In genomic region chr17:73410586-73411329, GRCh38 we compare ENCODE assay signal across 27 cellular contexts.
A peak's percentile ranks its signal among the peaks of the same experiment; 100 is the strongest.
DNase-seq lines count a peak whose midpoint lies in the region; ATAC-seq and TF ChIP-seq lines count a peak whose summit lies in the region.
"Had no signal": no experiment of that assay in that cellular context is flagged by ENCODE, and none has a peak within 500 bp of the region (broad histone marks: within the 10 kb centered on the region; RNA-seq: fewer than 3 reads in every experiment).

No MANE protein-coding gene starts in this region.

- in situ Hi-C loops in gastrocnemius medialis (cut with MboI; ENCODE audit: low sequenced_read_pairs in 4 of 4) = no loop called here

- H3K27me3 Mint-ChIP-seq in T-helper 17 cell (peaks cover 9% of the 10 kb centered on the region), neural crest cell (ENCODE audit: low read depth) (no peaks in the 10 kb centered on the region)
- peaks cover 0 to 7% of the 10 kb centered on the region in 2 donors for H3K27me3 Mint-ChIP-seq in natural killer cell treated with Interleukin-12 subunit alpha and Interleukin-12 subunit beta and Interleukin-15 and Interleukin-18, amount 100 ng/mL, for 72 hours
- H3K27me3 Mint-ChIP-seq: activated B cell treated with CpG ODN at 0.5 μM for 24 hours; activated naive CD4-positive, alpha-beta T cell treated with anti-CD3 and anti-CD28 coated beads, Interleukin-2, amount 10 ng/mL, durations not matched to agents 7 days and 5 days had no signal

- H3K4me3 ChIP-seq in right cardiac atrium (ENCODE audit: low read length) = no peak overlapping the region
- no peak overlapping the region for H3K4me3 ChIP-seq in gastrocnemius medialis
- H3K4me3 ChIP-seq: BLaER1 treated with 17β-estradiol and CSF1 and Interleukin-3, amounts not matched to agents 10 nM and 100 nM; colonic mucosa; esophagus squamous epithelium; SK-N-MC had no signal

- H3K9me3 ChIP-seq in T-helper 17 cell (ENCODE audit: control insufficient read depth, low read length, poor library complexity, severe bottlenecking) (no peaks in the 10 kb centered on the region), right cardiac atrium (ENCODE audit: control insufficient read depth, low read length) (no peaks in the 10 kb centered on the region), gastrocnemius medialis (no peaks in the 10 kb centered on the region)
- H3K9me3 ChIP-seq: BLaER1 treated with 17β-estradiol and CSF1 and Interleukin-3, amounts not matched to agents 10 nM and 100 nM; Caco-2; colonic mucosa; esophagus squamous epithelium had no signal

- H3K36me3 ChIP-seq in gastrocnemius medialis = no peaks in the 10 kb centered on the region
- H3K36me3 ChIP-seq: colonic mucosa, esophagus squamous epithelium had no signal

- no peak for DNase-seq in T-helper 17 cell
- peak in 1 of 3 donors; percentile 48 for DNase-seq in right cardiac atrium
- peak; percentile 42 for DNase-seq in neural crest cell (ENCODE audit: low read depth, low spot score)
- DNase-seq in gastrocnemius medialis = no peak
- no peak for DNase-seq in SKM-1 (lab: John Stamatoyannopoulos, UW; ENCODE audit: unreplicated experiment)
- no peak for DNase-seq in UCSD-AML1 (lab: John Stamatoyannopoulos, UW; ENCODE audit: unreplicated experiment)
- DNase-seq in natural killer cell treated with Interleukin-12 subunit alpha and Interleukin-12 subunit beta and Interleukin-15 and Interleukin-18, amount 100 ng/mL, for 72 hours (ENCODE audit: low spot score) = no peak
- DNase-seq: ACHN; activated B cell treated with CpG ODN at 0.5 μM for 24 hours; activated CD4-positive, alpha-beta T cell treated with anti-CD3 and anti-CD28 coated beads, Interleukin-2, amount 50 U/mL, for 4 hours; activated naive CD4-positive, alpha-beta T cell treated with anti-CD3 and anti-CD28 coated beads, Interleukin-2, amount 10 ng/mL, durations not matched to agents 7 days and 5 days; amniotic stem cell; Caco-2; colonic mucosa; DND-41; esophagus squamous epithelium; islet precursor cell; mammary epithelial cell; NCI-H1694 treated with DMSO at 0.1 percent for 48 hours; NCI-H526; stimulated activated CD4-positive, alpha-beta T cell treated with anti-CD3 and anti-CD28 coated beads, Interleukin-2, amount 100 ng/mL, for 24 hours; substantia nigra; T-helper 9 cell had no signal

- intact Hi-C loops in right cardiac atrium (cut with DNase I) (no loop called here), gastrocnemius medialis (cut with DNase I; ENCODE audit: low total_unique reads) (no loop called here)

- H3K27me3 ChIP-seq in right cardiac atrium (ENCODE audit: control insufficient read depth, insufficient read depth) (no peaks in the 10 kb centered on the region), gastrocnemius medialis (no peaks in the 10 kb centered on the region)
- H3K27me3 ChIP-seq: BLaER1 treated with 17β-estradiol and CSF1 and Interleukin-3, amounts not matched to agents 10 nM and 100 nM; colonic mucosa; esophagus squamous epithelium had no signal

- H3K9me3 Mint-ChIP-seq in neural crest cell = no peaks in the 10 kb centered on the region
- H3K9me3 Mint-ChIP-seq in natural killer cell treated with Interleukin-12 subunit alpha and Interleukin-12 subunit beta and Interleukin-15 and Interleukin-18, amount 100 ng/mL, for 72 hours = no peaks in the 10 kb centered on the region
- H3K9me3 Mint-ChIP-seq: activated B cell treated with CpG ODN at 0.5 μM for 24 hours; activated naive CD4-positive, alpha-beta T cell treated with anti-CD3 and anti-CD28 coated beads, Interleukin-2, amount 10 ng/mL, durations not matched to agents 7 days and 5 days; activated T-helper 1 cell treated with anti-CD3 and anti-CD28 coated beads, Interleukin-12 subunit alpha, Interleukin-12 subunit beta, Interleukin-2, Interleukin-4 antibody, amounts not matched to agents 30 ng/mL and 10 ng/mL and 1 ng/mL, durations not matched to agents 14 hours and 24 hours and 36 hours had no signal

- no peak for TF ChIP-seq POLR2A in gastrocnemius medialis (IDR thresholded peaks at IDR 0.05)

- peaks cover 3% of the 10 kb centered on the region for H3K4me1 ChIP-seq in right cardiac atrium (ENCODE audit: control insufficient read depth, insufficient read depth, low read length)
- H3K4me1 ChIP-seq in gastrocnemius medialis = no peaks in the 10 kb centered on the region
- H3K4me1 ChIP-seq: Caco-2, colonic mucosa, esophagus squamous epithelium had no signal

- TF ChIP-seq CTCF in neural crest cell (conservative IDR thresholded peaks at IDR 0.05) (no peak), gastrocnemius medialis (IDR thresholded peaks at IDR 0.05 in 4 of 5, conservative IDR thresholded peaks at IDR 0.05 in 1 of 5) (no peak)

- no peaks in the 10 kb centered on the region for H3K4me1 Mint-ChIP-seq in T-helper 17 cell
- peaks cover 40% of the 10 kb centered on the region for H3K4me1 Mint-ChIP-seq in neural crest cell
- no peaks in the 10 kb centered on the region for H3K4me1 Mint-ChIP-seq in natural killer cell treated with Interleukin-12 subunit alpha and Interleukin-12 subunit beta and Interleukin-15 and Interleukin-18, amount 100 ng/mL, for 72 hours (ENCODE audit: low read depth in 2 of 2)
- H3K4me1 Mint-ChIP-seq: activated B cell treated with CpG ODN at 0.5 μM for 24 hours; activated naive CD4-positive, alpha-beta T cell treated with anti-CD3 and anti-CD28 coated beads, Interleukin-2, amount 10 ng/mL, durations not matched to agents 7 days and 5 days had no signal

- no peak overlapping the region for H3K4me3 Mint-ChIP-seq in T-helper 17 cell
- peak overlapping the region; percentile 57 for H3K4me3 Mint-ChIP-seq in neural crest cell
- H3K4me3 Mint-ChIP-seq in natural killer cell treated with Interleukin-12 subunit alpha and Interleukin-12 subunit beta and Interleukin-15 and Interleukin-18, amount 100 ng/mL, for 72 hours = no peak overlapping the region
- H3K4me3 Mint-ChIP-seq: activated B cell treated with CpG ODN at 0.5 μM for 24 hours; activated naive CD4-positive, alpha-beta T cell treated with anti-CD3 and anti-CD28 coated beads, Interleukin-2, amount 10 ng/mL, durations not matched to agents 7 days and 5 days; activated T-helper 1 cell treated with anti-CD3 and anti-CD28 coated beads, Interleukin-12 subunit alpha, Interleukin-12 subunit beta, Interleukin-2, Interleukin-4 antibody, amounts not matched to agents 30 ng/mL and 10 ng/mL and 1 ng/mL, durations not matched to agents 14 hours and 24 hours and 36 hours had no signal

- H3K36me3 Mint-ChIP-seq in T-helper 17 cell (ENCODE audit: low read depth) (no peaks in the 10 kb centered on the region), neural crest cell (ENCODE audit: low read depth) (peaks cover 20% of the 10 kb centered on the region)
- no peaks in the 10 kb centered on the region for H3K36me3 Mint-ChIP-seq in natural killer cell treated with Interleukin-12 subunit alpha and Interleukin-12 subunit beta and Interleukin-15 and Interleukin-18, amount 100 ng/mL, for 72 hours

- ATAC-seq in T-helper 17 cell (no peak), right cardiac atrium (peak; percentile 31 to 69), gastrocnemius medialis (no peak), GM21529 (IDR thresholded peaks at IDR 0.05; ENCODE audit: unreplicated experiment) (no peak)
- ATAC-seq in natural killer cell treated with Interleukin-12 subunit alpha and Interleukin-12 subunit beta and Interleukin-15 and Interleukin-18, amount 100 ng/mL, for 72 hours = no peak

- peak overlapping the region; percentile 37 for H3K27ac Mint-ChIP-seq in T-helper 17 cell
- H3K27ac Mint-ChIP-seq in neural crest cell (ENCODE audit: unreplicated experiment) = peak overlapping the region; percentile 98
- H3K27ac Mint-ChIP-seq in natural killer cell treated with Interleukin-12 subunit alpha and Interleukin-12 subunit beta and Interleukin-15 and Interleukin-18, amount 100 ng/mL, for 72 hours = no peak overlapping the region
- H3K27ac Mint-ChIP-seq: activated B cell treated with CpG ODN at 0.5 μM for 24 hours; activated naive CD4-positive, alpha-beta T cell treated with anti-CD3 and anti-CD28 coated beads, Interleukin-2, amount 10 ng/mL, durations not matched to agents 7 days and 5 days; activated T-helper 1 cell treated with anti-CD3 and anti-CD28 coated beads, Interleukin-12 subunit alpha, Interleukin-12 subunit beta, Interleukin-2, Interleukin-4 antibody, amounts not matched to agents 30 ng/mL and 10 ng/mL and 1 ng/mL, durations not matched to agents 14 hours and 24 hours and 36 hours had no signal

- peak overlapping the region; percentile 34 for H3K27ac ChIP-seq in right cardiac atrium (ENCODE audit: low read length)
- H3K27ac ChIP-seq in gastrocnemius medialis = peak overlapping the region; percentile 9 to 45 (median 17)
- H3K27ac ChIP-seq: BLaER1 treated with 17β-estradiol and CSF1 and Interleukin-3, amounts not matched to agents 10 nM and 100 nM; colonic mucosa; SK-N-MC had no signal

- WGBS in right cardiac atrium = 38% methylated on average over 11 of the region's 11 CpGs

Comparison
In these comparisons a context has a peak if more than half of its experiments do, and no peak if none do; other contexts are left out.
1. ATAC-seq: peak in right cardiac atrium (2 of 2); none in T-helper 17 cell (single experiment), gastrocnemius medialis (0 of 2), natural killer cell treated with Interleukin-12 subunit alpha and Interleukin-12 subunit beta and Interleukin-15 and Interleukin-18, amount 100 ng/mL, for 72 hours (0 of 2) and GM21529 (single experiment).
2. H3K27ac Mint-ChIP-seq: peak in T-helper 17 cell (single experiment) and neural crest cell (single experiment); none in natural killer cell treated with Interleukin-12 subunit alpha and Interleukin-12 subunit beta and Interleukin-15 and Interleukin-18, amount 100 ng/mL, for 72 hours (0 of 2).